22 cellular contexts compared by ENCODE assay signal in genomic region chr7:157418204-157419029, GRCh38.
DNase-seq lines count a peak whose midpoint lies in the region; ATAC-seq and TF ChIP-seq lines count a peak whose summit lies in the region.
"Had no signal": no experiment of that assay in that cellular context is flagged by ENCODE, and none has a peak within 500 bp of the region (broad histone marks: within the 10 kb centered on the region; RNA-seq: fewer than 3 reads in every experiment).

No MANE protein-coding gene starts in this region.

- H3K9me3 ChIP-seq in right cardiac atrium (ENCODE audit: control insufficient read depth, low read length) (no peaks in the 10 kb centered on the region), osteoblast (ENCODE audit: low read depth, low read length) (no peaks in the 10 kb centered on the region), upper lobe of right lung (no peaks in the 10 kb centered on the region)
- H3K9me3 ChIP-seq: MG63, SJSA1 had no signal

- no peaks in the 10 kb centered on the region for H3K4me1 ChIP-seq in right cardiac atrium (ENCODE audit: control insufficient read depth, insufficient read depth, low read length)
- H3K4me1 ChIP-seq in osteoblast (ENCODE audit: insufficient read depth, low read length) = no peaks in the 10 kb centered on the region
- H3K4me1 ChIP-seq in upper lobe of right lung = peaks cover 4% of the 10 kb centered on the region
- H3K4me1 ChIP-seq: SJSA1 had no signal

- H3K9me3 Mint-ChIP-seq in chondrocyte (ENCODE audit: low read depth) = no peaks in the 10 kb centered on the region
- H3K9me3 Mint-ChIP-seq: CD8-positive, alpha-beta memory T cell had no signal

- peak in 2 of 3 donors; percentile 52 to 53 for DNase-seq in right cardiac atrium
- no peak for DNase-seq in cardiac septum (ENCODE audit: low spot score)
- peak; percentile 87 for DNase-seq in chondrocyte (ENCODE audit: low spot score)
- peak; percentile 57 for DNase-seq in osteoblast (ENCODE audit: insufficient read length, low spot score, missing footprints)
- peak; percentile 61 for DNase-seq in upper lobe of right lung
- DNase-seq in activated CD4-positive, alpha-beta T cell treated with anti-CD3 and anti-CD28 coated beads for 1 hour = no peak
- DNase-seq: Calu3, DMS153, GDM1, MG63, NCI-H1048, NCI-H1417 treated with DMSO at 0.1 percent for 48 hours, NCI-H187, NCI-H446 treated with DMSO at 0.1 percent for 48 hours, NCI-H526 treated with DMSO at 0.1 percent for 48 hours, OCI-M1 had no signal

- no peaks in the 10 kb centered on the region for H3K79me2 ChIP-seq in osteoblast (ENCODE audit: insufficient read depth, low read length)

- H3K27me3 Mint-ChIP-seq in chondrocyte (ENCODE audit: low read depth) = no peaks in the 10 kb centered on the region
- H3K27me3 Mint-ChIP-seq: CD8-positive, alpha-beta memory T cell had no signal

- TF ChIP-seq CTCF in chondrocyte (IDR thresholded peaks at IDR 0.05) (no peak), osteoblast (IDR thresholded peaks at IDR 0.05; ENCODE audit: extremely low read depth, low read depth, low read length) (no peak), upper lobe of right lung (IDR thresholded peaks at IDR 0.05) (no peak)

- H3K36me3 Mint-ChIP-seq in chondrocyte (ENCODE audit: low read depth) = peaks cover 10% of the 10 kb centered on the region

- H3K27ac Mint-ChIP-seq in chondrocyte (ENCODE audit: unreplicated experiment) = no peak overlapping the region

- H3K27me3 ChIP-seq in right cardiac atrium (ENCODE audit: control insufficient read depth, insufficient read depth) (no peaks in the 10 kb centered on the region), osteoblast (ENCODE audit: insufficient read depth, low read length) (no peaks in the 10 kb centered on the region), upper lobe of right lung (no peaks in the 10 kb centered on the region)
- H3K27me3 ChIP-seq: MG63, SJSA1 had no signal

- peaks cover 10% of the 10 kb centered on the region for H3K36me3 ChIP-seq in osteoblast (ENCODE audit: insufficient read depth, low read length)
- H3K36me3 ChIP-seq in upper lobe of right lung = peaks cover 35% of the 10 kb centered on the region

- H3K4me2 ChIP-seq in osteoblast (ENCODE audit: insufficient read depth, low read length) = no peak overlapping the region

- H3K4me3 ChIP-seq in right cardiac atrium (ENCODE audit: low read length) = no peak overlapping the region
- no peak overlapping the region for H3K4me3 ChIP-seq in osteoblast (ENCODE audit: insufficient read depth, low read length)
- H3K4me3 ChIP-seq in upper lobe of right lung = no peak overlapping the region
- H3K4me3 ChIP-seq: MG63, SJSA1 had no signal

- H3K4me3 Mint-ChIP-seq in chondrocyte (ENCODE audit: unreplicated experiment) = no peak overlapping the region
- H3K4me3 Mint-ChIP-seq: CD8-positive, alpha-beta memory T cell had no signal

- peaks cover 7% of the 10 kb centered on the region for H3K4me1 Mint-ChIP-seq in chondrocyte (ENCODE audit: low read depth)

- H2AFZ ChIP-seq in osteoblast (ENCODE audit: low read length) = no peak overlapping the region

- intact Hi-C loops in right cardiac atrium (cut with DNase I) (no loop called here), cardiac septum (cut with DNase I) (no loop called here), upper lobe of right lung (cut with DNase I) (no loop called here)

- no peak overlapping the region for H3K27ac ChIP-seq in right cardiac atrium (ENCODE audit: low read length)
- H3K27ac ChIP-seq in osteoblast (ENCODE audit: low read depth, low read length) = no peak overlapping the region
- H3K27ac ChIP-seq in upper lobe of right lung = no peak overlapping the region
- H3K27ac ChIP-seq: C4-2B, SJSA1 had no signal

- WGBS in right cardiac atrium = 88% methylated on average over 40 of the region's 40 CpGs

- no peaks in the 10 kb centered on the region for H4K20me1 ChIP-seq in osteoblast (ENCODE audit: insufficient read depth, low read length)

- peak in 1 of 2 donors; percentile 22 for ATAC-seq in right cardiac atrium
- peak; percentile 27 for ATAC-seq in upper lobe of right lung
- ATAC-seq in GM21367 (IDR thresholded peaks at IDR 0.05; ENCODE audit: unreplicated experiment) = no peak
- no peak for ATAC-seq in GM18520 (IDR thresholded peaks at IDR 0.05; ENCODE audit: unreplicated experiment)
- ATAC-seq: HCT116 had no signal

Comparison
In these comparisons a context has a peak if more than half of its experiments do, and no peak if none do; other contexts are left out.
1. DNase-seq: peak in right cardiac atrium (2 of 3), chondrocyte (single experiment), osteoblast (single experiment) and upper lobe of right lung (single experiment); none in cardiac septum (single experiment) and activated CD4-positive, alpha-beta T cell treated with anti-CD3 and anti-CD28 coated beads for 1 hour (single experiment).